7 cellular contexts compared by ENCODE assay signal in genomic region chr9:63031-63629, GRCh38.
A peak's percentile ranks its signal among the peaks of the same experiment; 100 is the strongest.
DNase-seq lines count a peak whose midpoint lies in the region; ATAC-seq and TF ChIP-seq lines count a peak whose summit lies in the region.
"Not testable (repeated sequence)": the region's sequence is repeated elsewhere in the genome, so short reads cannot be mapped to it uniquely, and the experiment has no call there.

No MANE protein-coding gene starts in this region.

- peak overlapping the region; percentile 42 for H3K27ac ChIP-seq in KMS-11

- TF ChIP-seq CTCF in KMS-11 (conservative IDR thresholded peaks at IDR 0.05; ENCODE audit: low read depth, low read length); nephron (IDR thresholded peaks at IDR 0.05; ENCODE audit: unreplicated experiment in 3 of 3): not testable (repeated sequence)

- H2AFZ ChIP-seq in KMS-11 (ENCODE audit: low read depth) = not testable (repeated sequence)

- not testable (repeated sequence) for H3K27me3 ChIP-seq in KMS-11 (ENCODE audit: insufficient read depth, low read depth)

- peak overlapping the region; percentile 57 for H3K4me3 Mint-ChIP-seq in T-helper 1 cell treated with Interleukin-12 subunit alpha and Interleukin-12 subunit beta and Interleukin-4 antibody, amounts not matched to agents 30 μg/mL and 1 μg/mL, for 36 hours
- peak overlapping the region in 1 of 2 donors; percentile 15 for H3K4me3 Mint-ChIP-seq in effector memory CD8-positive, alpha-beta T cell
- H3K4me3 Mint-ChIP-seq in nephron = peak overlapping the region in 2 of 3 experiments; percentile 41 to 58

- H3K4me1 Mint-ChIP-seq in T-helper 1 cell treated with Interleukin-12 subunit alpha and Interleukin-12 subunit beta and Interleukin-4 antibody, amounts not matched to agents 30 μg/mL and 1 μg/mL, for 36 hours (ENCODE audit: low read depth) = peaks cover 11% of the 10 kb centered on the region
- H3K4me1 Mint-ChIP-seq in effector memory CD8-positive, alpha-beta T cell (ENCODE audit: low read depth in 2 of 2) = not testable (repeated sequence)
- H3K4me1 Mint-ChIP-seq in nephron = peaks cover 15% of the 10 kb centered on the region

- not testable (repeated sequence) for H4K20me1 ChIP-seq in KMS-11 (ENCODE audit: insufficient read depth)

- H3K9ac ChIP-seq in KMS-11 = not testable (repeated sequence)

- H3K4me3 ChIP-seq in KMS-11 (IDR thresholded peaks at IDR 0.05; ENCODE audit: insufficient read depth, low read depth, low read length) = not testable (repeated sequence)

- not testable (repeated sequence) for H3K36me3 Mint-ChIP-seq in T-helper 1 cell treated with Interleukin-12 subunit alpha and Interleukin-12 subunit beta and Interleukin-4 antibody, amounts not matched to agents 30 μg/mL and 1 μg/mL, for 36 hours (ENCODE audit: low read depth); effector memory CD8-positive, alpha-beta T cell (ENCODE audit: insufficient read depth); nephron (ENCODE audit: low read depth)

- ATAC-seq in GM18907 (IDR thresholded peaks at IDR 0.05; ENCODE audit: unreplicated experiment) (peak; percentile 86), HG02759 (IDR thresholded peaks at IDR 0.05; ENCODE audit: unreplicated experiment) (peak; percentile 80)
- peak; percentile 92 for ATAC-seq in effector memory CD8-positive, alpha-beta T cell (replicated peaks)

- not testable (repeated sequence) for H3K9me3 Mint-ChIP-seq in T-helper 1 cell treated with Interleukin-12 subunit alpha and Interleukin-12 subunit beta and Interleukin-4 antibody, amounts not matched to agents 30 μg/mL and 1 μg/mL, for 36 hours; effector memory CD8-positive, alpha-beta T cell; nephron

- H3K4me1 ChIP-seq in KMS-11 (ENCODE audit: low read depth, poor library complexity, severe bottlenecking) = not testable (repeated sequence)

- H3K36me3 ChIP-seq in KMS-11 (ENCODE audit: insufficient read depth) = not testable (repeated sequence)

- H3K27me3 Mint-ChIP-seq in T-helper 1 cell treated with Interleukin-12 subunit alpha and Interleukin-12 subunit beta and Interleukin-4 antibody, amounts not matched to agents 30 μg/mL and 1 μg/mL, for 36 hours (ENCODE audit: low read depth) = peaks cover 13% of the 10 kb centered on the region
- not testable (repeated sequence) for H3K27me3 Mint-ChIP-seq in effector memory CD8-positive, alpha-beta T cell; nephron (ENCODE audit: low read depth)

- not testable (repeated sequence) for H3K79me2 ChIP-seq in KMS-11 (ENCODE audit: insufficient read depth, low read depth)

- peak overlapping the region; percentile 65 for H3K27ac Mint-ChIP-seq in T-helper 1 cell treated with Interleukin-12 subunit alpha and Interleukin-12 subunit beta and Interleukin-4 antibody, amounts not matched to agents 30 μg/mL and 1 μg/mL, for 36 hours
- H3K27ac Mint-ChIP-seq in effector memory CD8-positive, alpha-beta T cell = peak overlapping the region in 1 of 2 donors; percentile 57
- H3K27ac Mint-ChIP-seq in nephron = peak overlapping the region; percentile 94 to 97 (median 95)

- peak; percentile 12 for DNase-seq in activated T-cell treated with anti-CD3 and anti-CD28 coated beads for 4 hours
- DNase-seq in effector memory CD8-positive, alpha-beta T cell = peak; percentile 41 to 50 (median 45)

- not testable (repeated sequence) for H3K4me2 ChIP-seq in KMS-11
